In the genomic region with DNA sequence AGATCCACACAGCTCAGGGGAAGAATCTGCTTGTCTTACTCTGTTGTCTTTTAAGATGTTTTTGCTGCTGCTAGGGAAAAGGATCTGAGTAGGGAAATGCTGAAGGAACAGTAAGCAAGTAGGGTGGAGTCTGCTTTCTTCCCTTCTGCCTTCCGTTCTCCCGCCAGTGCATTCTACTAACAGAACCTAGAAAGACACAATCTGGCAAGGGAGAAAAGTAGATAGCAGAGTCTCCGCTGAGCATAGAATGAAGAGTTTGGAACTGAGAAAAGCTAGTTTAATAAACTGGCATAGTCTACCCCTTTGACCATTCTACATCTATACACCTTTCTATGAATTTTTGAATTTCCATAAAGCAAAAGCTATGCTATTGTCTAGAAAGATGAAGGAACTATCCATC, we compare ENCODE assay signal across 17 cellular contexts. TPM values are rescaled to one million over a fixed set of nuclear protein-coding genes. Genes with fewer than 3 reads are reported as not detected.
DNase-seq lines count a peak whose midpoint lies in the region; ATAC-seq, FAIRE-seq and TF ChIP-seq lines count a peak whose summit lies in the region.
"Had no signal": no experiment of that assay in that cellular context is flagged by ENCODE, and none has a peak within 500 bp of the region (broad histone marks: within the 10 kb centered on the region; RNA-seq: fewer than 3 reads in every experiment).

No MANE protein-coding gene starts in this region.

- H3K27ac Mint-ChIP-seq in HFFc6 (peak overlapping the region; percentile 10; the same call in 1 of the 2 replicates), nephron progenitor cell (no peak overlapping the region)
- H3K27ac Mint-ChIP-seq: CD4-positive, CD25-positive, alpha-beta regulatory T cell had no signal

- FAIRE-seq in K562 (lab: Jason Lieb, UNC): peak; percentile 11
- FAIRE-seq: GM12878 had no signal

- DNase-seq in NOMO-1 treated with DMSO at 0.1 percent for 48 hours (lab: John Stamatoyannopoulos, UW; ENCODE audit: unreplicated experiment) (peak; percentile 40), NOMO-1 treated with dmso at 0.1 percent for 144 hours (lab: John Stamatoyannopoulos, UW; ENCODE audit: unreplicated experiment) (no peak), HFFc6 (no peak), K562 (ENCODE audit: extremely low read depth in 1 of 4, low spot score in 3 of 4) (peak in 1 of 4 experiments; percentile 32), right atrium auricular region (ENCODE audit: low spot score) (no peak), nephron progenitor cell (no peak)
- DNase-seq: AML-193; CD4-positive, CD25-positive, alpha-beta regulatory T cell; GOT3; HCEC 1CT; IMR-90; KG1 had no signal

- H3K4me3 Mint-ChIP-seq in HFFc6 (no peak overlapping the region), nephron progenitor cell (no peak overlapping the region)
- H3K4me3 Mint-ChIP-seq: CD4-positive, CD25-positive, alpha-beta regulatory T cell had no signal

- BruUV-seq in K562 (replicated peaks; lab: Mats Ljungman, UMichigan): no TSS peak

- H3K9me1 ChIP-seq in K562 (ENCODE audit: control insufficient read depth, insufficient read depth, low read length): no peaks in the 10 kb centered on the region

- TF ChIP-seq CTCF in HFFc6 (IDR thresholded peaks at IDR 0.05): no peak
- TF ChIP-seq CTCF in K562 (IDR thresholded peaks at IDR 0.05 in 2 of 3, conservative IDR thresholded peaks at IDR 0.05 in 1 of 3; ENCODE audit: insufficient read depth in 2 of 3, low read depth in 1 of 3, low read length in 3 of 3): no peak
- no peak for TF ChIP-seq CTCF in right atrium auricular region (IDR thresholded peaks at IDR 0.05)
- no peak for TF ChIP-seq CTCF in nephron progenitor cell (IDR thresholded peaks at IDR 0.05)

- no peak overlapping the region for H3K9ac ChIP-seq in K562 (ENCODE audit: insufficient read depth in 1 of 2, low read depth in 2 of 2, low read length in 2 of 2)
- H3K9ac ChIP-seq: BLaER1 treated with 17β-estradiol and CSF1 and Interleukin-3, amounts not matched to agents 10 nM and 100 nM had no signal

- no peaks in the 10 kb centered on the region for H3K36me3 ChIP-seq in K562 (ENCODE audit: control insufficient read depth, insufficient read depth, low read length)
- H3K36me3 ChIP-seq in right atrium auricular region: no peaks in the 10 kb centered on the region
- H3K36me3 ChIP-seq: BLaER1 treated with 17β-estradiol and CSF1 and Interleukin-3, amounts not matched to agents 10 nM and 100 nM had no signal

- intact Hi-C loops in K562 (cut with micrococcal nuclease): no loop called here

- no peak for TF ChIP-seq POLR2A in K562 (conservative IDR thresholded peaks at IDR 0.05)

- CTCF ChIA-PET in K562 (lab: Yijun Ruan, JAX; ENCODE audit: low intra/inter-chr PET ratio): no interaction called here

- ATAC-seq in K562 (peak; percentile 53), GM19467 (IDR thresholded peaks at IDR 0.05; ENCODE audit: unreplicated experiment) (no peak)
- ATAC-seq: GM12878 had no signal

- H3K27ac ChIP-seq in K562 (ENCODE audit: extremely low read depth, low read depth, low read length): peak overlapping the region; percentile 48; the same call in 2 of the 3 replicates
- H3K27ac ChIP-seq in right atrium auricular region: no peak overlapping the region
- H3K27ac ChIP-seq: 22Rv1; BLaER1 treated with 17β-estradiol and CSF1 and Interleukin-3, amounts not matched to agents 10 nM and 100 nM had no signal

- H3K4me1 ChIP-seq in K562 (replicated peaks in 1 of 2; ENCODE audit: control insufficient read depth in 2 of 2, insufficient read depth in 2 of 2, low read length in 2 of 2) (peaks cover 0 to 12% of the 10 kb centered on the region in 2 experiments; a peak in 2 of 5 replicates), right atrium auricular region (no peaks in the 10 kb centered on the region)

- H3K27me3 Mint-ChIP-seq in HFFc6 (ENCODE audit: insufficient read depth) (peaks cover 7% of the 10 kb centered on the region; the same call in 1 of the 2 replicates), nephron progenitor cell (ENCODE audit: low read depth, poor library complexity) (no peaks in the 10 kb centered on the region)

- WGBS in K562 (ENCODE audit: insufficient coverage, low coverage, missing lambda C conversion rate): 21% methylated on average over 3 of the region's 3 CpGs

- no peaks in the 10 kb centered on the region for H3K27me3 ChIP-seq in K562 (ENCODE audit: control insufficient read depth in 2 of 2, insufficient read depth in 2 of 2, low read length in 2 of 2)
- no peaks in the 10 kb centered on the region for H3K27me3 ChIP-seq in right atrium auricular region
- H3K27me3 ChIP-seq: BLaER1 treated with 17β-estradiol and CSF1 and Interleukin-3, amounts not matched to agents 10 nM and 100 nM had no signal

- in situ Hi-C loops in K562 (cut with MboI): no loop called here

- peaks cover 40% of the 10 kb centered on the region for H3K4me1 Mint-ChIP-seq in HFFc6 (ENCODE audit: low read depth)
- no peaks in the 10 kb centered on the region for H3K4me1 Mint-ChIP-seq in nephron progenitor cell
- H3K4me1 Mint-ChIP-seq: CD4-positive, CD25-positive, alpha-beta regulatory T cell had no signal

- H2AFZ ChIP-seq in K562 (ENCODE audit: low read depth, low read length): peak overlapping the region; percentile 92

- POLR2A ChIA-PET in K562 (lab: Yijun Ruan, JAX): interaction anchor here (1.0 kb wide), 1 partner anchor 30 kb away, joined by 4 read pairs; no protein-coding TSS in a partner anchor

- H4K20me1 ChIP-seq in K562 (replicated peaks; ENCODE audit: control insufficient read depth, insufficient read depth, low read length): no peaks in the 10 kb centered on the region
- H4K20me1 ChIP-seq: BLaER1 treated with 17β-estradiol and CSF1 and Interleukin-3, amounts not matched to agents 10 nM and 100 nM had no signal

- no peaks in the 10 kb centered on the region for H3K36me3 Mint-ChIP-seq in HFFc6 (ENCODE audit: low read depth)
- no peaks in the 10 kb centered on the region for H3K36me3 Mint-ChIP-seq in nephron progenitor cell (ENCODE audit: low read depth)
- H3K36me3 Mint-ChIP-seq: CD4-positive, CD25-positive, alpha-beta regulatory T cell had no signal

- H3K4me3 ChIP-seq in K562 (no peak overlapping the region), right atrium auricular region (no peak overlapping the region)
- H3K4me3 ChIP-seq: BLaER1 treated with 17β-estradiol and CSF1 and Interleukin-3, amounts not matched to agents 10 nM and 100 nM; GM12878 had no signal

- no peaks in the 10 kb centered on the region for H3K79me2 ChIP-seq in K562 (ENCODE audit: control insufficient read depth, insufficient read depth, low read length)

- peak overlapping the region; percentile 45; the same call in 1 of the 2 replicates for H3K4me2 ChIP-seq in K562 (ENCODE audit: insufficient read depth, low read length)

- no peak for TF ChIP-seq RAD21 in K562 (CRISPR knock-in tag; conservative IDR thresholded peaks at IDR 0.05 in 1 of 2, IDR thresholded peaks at IDR 0.05 in 1 of 2)

- H3K9me3 ChIP-seq in K562 (replicated peaks; ENCODE audit: control insufficient read depth, insufficient read depth, low read depth, low read length) (no peaks in the 10 kb centered on the region), right atrium auricular region (no peaks in the 10 kb centered on the region)

- no peak for TF ChIP-seq EP300 in K562 (IDR thresholded peaks at IDR 0.05; ENCODE audit: low read length)

- H3K9me3 Mint-ChIP-seq in HFFc6: no peaks in the 10 kb centered on the region
- no peaks in the 10 kb centered on the region for H3K9me3 Mint-ChIP-seq in nephron progenitor cell
- H3K9me3 Mint-ChIP-seq: CD4-positive, CD25-positive, alpha-beta regulatory T cell had no signal

TF ChIP-seq in K562, 482 proteins besides CTCF, POLR2A, EP300 and RAD21 (continues in another document):
- peak; percentile 75; the same call in 1 of the 2 replicates for TF ChIP-seq PHF21A (IDR thresholded peaks at IDR 0.05; ENCODE audit: borderline replicate concordance, low read depth)
- TF ChIP-seq, protein P1, sequence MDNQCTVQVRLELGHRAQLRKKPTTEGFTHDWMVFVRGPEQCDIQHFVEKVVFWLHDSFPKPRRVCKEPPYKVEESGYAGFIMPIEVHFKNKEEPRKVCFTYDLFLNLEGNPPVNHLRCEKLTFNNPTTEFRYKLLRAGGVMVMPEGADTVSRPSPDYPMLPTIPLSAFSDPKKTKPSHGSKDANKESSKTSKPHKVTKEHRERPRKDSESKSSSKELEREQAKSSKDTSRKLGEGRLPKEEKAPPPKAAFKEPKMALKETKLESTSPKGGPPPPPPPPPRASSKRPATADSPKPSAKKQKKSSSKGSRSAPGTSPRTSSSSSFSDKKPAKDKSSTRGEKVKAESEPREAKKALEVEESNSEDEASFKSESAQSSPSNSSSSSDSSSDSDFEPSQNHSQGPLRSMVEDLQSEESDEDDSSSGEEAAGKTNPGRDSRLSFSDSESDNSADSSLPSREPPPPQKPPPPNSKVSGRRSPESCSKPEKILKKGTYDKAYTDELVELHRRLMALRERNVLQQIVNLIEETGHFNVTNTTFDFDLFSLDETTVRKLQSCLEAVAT (IDR thresholded peaks at IDR 0.05): peak in 1 of 2 experiments; percentile 96; a peak in 2 of 4 replicates
- no peak for TF ChIP-seq ZFP36 (IDR thresholded peaks at IDR 0.05; ENCODE audit: low read depth, low read length, partially characterized antibody)
- TF ChIP-seq CTBP1 (IDR thresholded peaks at IDR 0.05; ENCODE audit: borderline replicate concordance): peak; percentile 13; the same call in 1 of the 2 replicates
- peak; percentile 96 for TF ChIP-seq ZBTB17 (CRISPR knock-in tag; IDR thresholded peaks at IDR 0.05)

RNA-seq across cellular contexts. Expression of a gene that starts 55.4 kb away (rescaled TPM):
- total RNA-seq in HFFc6 (2021; fragmentation: NEBNext Ultra II Directional; extraction: Animal tissue kit (Norgen Biotek cat#: 25700)): 100 to 1,000 TPM; 166 to 720 (median 656) TPM
- 1.6 and 2.2 TPM in 2 replicates for total RNA-seq in K562 (2011; cell fraction: chromatin; rRNA removed; ENCODE audit: low replicate concordance)
- total RNA-seq in K562 (2011; cell fraction: nucleolus; rRNA removed): 0.26 and 1.2 TPM in 2 replicates
- total RNA-seq in K562 (2011; cell fraction: nucleoplasm; rRNA removed): 1.2 and 1.5 TPM in 2 replicates
- total RNA-seq in K562 (2014; rRNA removed) (19.8 and 21.0 TPM in 2 replicates), K562 (2014; rRNA removed; fragmentation: Illumina TruSeq; extraction: Trizol) (32.8 and 38.5 TPM in 2 replicates), K562 (2015; rRNA removed; fragmentation: Illumina TruSeq; extraction: Trizol) (81.2 and 86.3 TPM in 2 replicates), K562 (2021) (24.4 and 27.0 TPM in 2 replicates), right atrium auricular region (10 to 100 TPM; 24.0 to 32.2 TPM)
- polyA plus RNA-seq in K562 (2011; rRNA removed) (1.3 and 1.8 TPM in 2 replicates), K562 (2014; fragmentation: Illumina TruSeq; extraction: Trizol) (26.3 and 29.3 TPM in 2 replicates), K562 (2014; fragmentation: Nextera tagmentation; extraction: Ambion mirVana) (10 to 100 TPM; 24.4 to 33.0 TPM), K562 (2014; rRNA removed) (20.9 and 21.9 TPM in 2 replicates)
- 0.55 and 0.75 TPM in 2 replicates for polyA plus RNA-seq in K562 (2011; cell fraction: cytosol; rRNA removed)
- polyA plus RNA-seq in K562 (2011; cell fraction: nucleus; rRNA removed): 0.41 TPM in 2 replicates
- 65.5 and 67.1 TPM in 2 replicates for polyA plus RNA-seq in K562 (2012)
- 3.0 and 5.7 TPM in 2 replicates for polyA minus RNA-seq in K562 (2011; rRNA and poly(A)+ RNA removed)
- polyA minus RNA-seq in K562 (2011; cell fraction: cytosol; rRNA and poly(A)+ RNA removed): 0.86 TPM in 1 of 2 replicates, not detected in the other
- polyA minus RNA-seq in K562 (2011; cell fraction: nucleus; rRNA and poly(A)+ RNA removed): 0.13 and 0.78 TPM in 2 replicates
- total RNA-seq: Daoy, IMR-90 had no signal
- polyA plus RNA-seq: IMR-90 had no signal
